ENCODE assay signal across 15 cellular contexts in the genomic region with DNA sequence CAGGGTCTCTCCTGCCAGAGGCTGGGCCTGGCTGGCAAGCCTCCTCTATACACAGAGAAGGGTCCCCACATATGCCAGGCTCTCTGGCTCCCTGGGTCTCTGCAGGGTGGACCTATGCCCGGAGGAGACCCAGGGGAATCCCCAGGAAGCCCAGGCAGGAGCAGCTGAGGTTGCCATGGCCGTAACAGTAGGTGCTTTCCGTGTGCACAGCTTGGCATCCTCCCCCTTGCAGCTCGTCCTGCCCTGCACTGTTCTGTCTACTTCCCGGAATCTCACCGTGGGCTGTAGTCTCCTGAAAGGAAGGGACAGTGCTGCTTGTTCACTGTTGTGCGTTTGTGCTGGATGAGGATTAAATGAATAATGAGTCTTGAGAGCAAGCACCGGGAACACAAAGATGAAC. TPM values are rescaled to one million over a fixed set of nuclear protein-coding genes. Genes with fewer than 3 reads are reported as not detected.
DNase-seq lines count a peak whose midpoint lies in the region; ATAC-seq, FAIRE-seq and TF ChIP-seq lines count a peak whose summit lies in the region.
"Had no signal": no experiment of that assay in that cellular context is flagged by ENCODE, and none has a peak within 500 bp of the region (broad histone marks: within the 10 kb centered on the region; RNA-seq: fewer than 3 reads in every experiment).

No MANE protein-coding gene starts in this region.

- H3K9me3 ChIP-seq in A549 = no peaks in the 10 kb centered on the region
- H3K9me3 ChIP-seq in heart left ventricle = no peaks in the 10 kb centered on the region
- no peaks in the 10 kb centered on the region for H3K9me3 ChIP-seq in PC-9 (ENCODE audit: insufficient read depth, low read depth)
- no peaks in the 10 kb centered on the region for H3K9me3 ChIP-seq in MM.1S (replicated peaks; ENCODE audit: insufficient read depth, low read length)

- no peak overlapping the region for H3K9ac ChIP-seq in MM.1S (ENCODE audit: low read length)

- H3F3A ChIP-seq in PC-9 (ENCODE audit: insufficient read depth, low read depth) (no peaks in the 10 kb centered on the region), MM.1S (ENCODE audit: insufficient read depth, low read length) (no peaks in the 10 kb centered on the region)

- CTCF ChIA-PET in A549 (lab: Yijun Ruan, JAX) (interaction anchor here (0.9 to 1.9 kb wide), 4 partner anchors 13 to 69 kb away, joined by 4 to 5 read pairs (median 4); partner anchors contain the start of gene DAPK2), PC-9 (lab: Charles Lee) (no interaction called here)

- no peaks in the 10 kb centered on the region for H4K20me1 ChIP-seq in PC-9 (ENCODE audit: insufficient read depth)
- no peaks in the 10 kb centered on the region for H4K20me1 ChIP-seq in MM.1S (ENCODE audit: insufficient read depth, low read length)

- ATAC-seq in A549 = peak; percentile 17 to 49; a peak in 3 of 6 replicates
- ATAC-seq in heart left ventricle = peak; percentile 12 to 48 (median 42)

- H3K27me3 ChIP-seq in heart left ventricle = no peaks in the 10 kb centered on the region
- H3K27me3 ChIP-seq in PC-9 (ENCODE audit: insufficient read depth, low read depth) = no peaks in the 10 kb centered on the region
- no peaks in the 10 kb centered on the region for H3K27me3 ChIP-seq in MM.1S (replicated peaks; ENCODE audit: insufficient read depth, low read length)

- no peak overlapping the region for H3K4me3 Mint-ChIP-seq in neural crest cell
- H3K4me3 Mint-ChIP-seq: central memory CD8-positive, alpha-beta T cell had no signal

- H3K4me3 ChIP-seq in A549 (no peak overlapping the region), heart left ventricle (no peak overlapping the region), PC-9 (no peak overlapping the region), MM.1S (ENCODE audit: low read length) (no peak overlapping the region)

- FAIRE-seq in A549 (lab: Jason Lieb, UNC) = no peak
- FAIRE-seq: endothelial cell of umbilical vein had no signal

- TF ChIP-seq POLR2A in A549 (IDR thresholded peaks at IDR 0.05; ENCODE audit: low read length) = no peak
- no peak for TF ChIP-seq POLR2A in heart left ventricle (IDR thresholded peaks at IDR 0.05)

- H3K4me2 ChIP-seq in A549 (no peak overlapping the region), PC-9 (no peak overlapping the region), MM.1S (ENCODE audit: low read depth, low read length) (no peak overlapping the region)

- H3K36me3 ChIP-seq in heart left ventricle = no peaks in the 10 kb centered on the region
- H3K36me3 ChIP-seq in PC-9 (ENCODE audit: low read depth) = no peaks in the 10 kb centered on the region
- H3K36me3 ChIP-seq in MM.1S (replicated peaks; ENCODE audit: insufficient read depth, low read length) = no peaks in the 10 kb centered on the region

- peaks cover 10% of the 10 kb centered on the region for H3K4me1 Mint-ChIP-seq in neural crest cell

- no peak overlapping the region for H2AFZ ChIP-seq in PC-9
- no peak overlapping the region for H2AFZ ChIP-seq in MM.1S (ENCODE audit: low read length)

- DNase-seq in A549 (ENCODE audit: low read depth in 1 of 2, low spot score in 1 of 2) (no peak), NCI-H226 (peak; percentile 26), heart left ventricle (peak in 1 of 5 donors; percentile 24), neural crest cell (ENCODE audit: low read depth, low spot score) (no peak), PC-9 (no peak), MM.1S (no peak), NCI-H128 (lab: John Stamatoyannopoulos, UW; ENCODE audit: unreplicated experiment) (no peak), KBM-7 (no peak)
- DNase-seq: DMS153; islet precursor cell; Karpas-422; NCI-H2029; NK-92 treated with Interleukin-12 subunit alpha and Interleukin-12 subunit beta, amount 100 ng/mL, for 24 hours had no signal

- WGBS in A549 (ENCODE audit: missing lambda C conversion rate) = 73% methylated on average over 6 of the region's 8 CpGs
- WGBS in heart left ventricle, 4 donors = 16 to 38% (median 24%) methylated on average over 5 to 8 of the region's 8 CpGs

- intact Hi-C loops in heart left ventricle (cut with DNase I) (loop anchor here in 1 of 10 donors (10.0 kb wide), 1 partner anchor 46 kb away; the partner anchor contains the start of gene DAPK2), PC-9 (cut with micrococcal nuclease; ENCODE audit: unreplicated experiment) (no loop called here)

- H3K9me2 ChIP-seq in PC-9 (ENCODE audit: insufficient read depth) = no peaks in the 10 kb centered on the region
- H3K9me2 ChIP-seq in MM.1S (replicated peaks; ENCODE audit: insufficient read depth, low read length) = no peaks in the 10 kb centered on the region

- in situ Hi-C loops in KBM-7 (cut with MboI; ENCODE audit: low pct_unique_long_range_greater_than_20kb, low sequenced_read_pairs) = no loop called here

- TF ChIP-seq EP300 in A549 (IDR thresholded peaks at IDR 0.05) = no peak

- no peaks in the 10 kb centered on the region for H3K27me3 Mint-ChIP-seq in neural crest cell (ENCODE audit: low read depth)
- H3K27me3 Mint-ChIP-seq: central memory CD8-positive, alpha-beta T cell had no signal

- H3K9me3 Mint-ChIP-seq in neural crest cell = no peaks in the 10 kb centered on the region
- H3K9me3 Mint-ChIP-seq: central memory CD8-positive, alpha-beta T cell had no signal

- POLR2A ChIA-PET in A549 (lab: Yijun Ruan, JAX) = no interaction called here
- POLR2A ChIA-PET in PC-9 (lab: Charles Lee; ENCODE audit: unreplicated experiment) = no interaction called here

- H3K4me1 ChIP-seq in A549 (peaks cover 4% of the 10 kb centered on the region; the same call in 1 of the 3 replicates), heart left ventricle (peaks cover 10 to 55% (median 31%) of the 10 kb centered on the region in 12 donors), PC-9 (replicated peaks; ENCODE audit: insufficient read depth) (no peaks in the 10 kb centered on the region), MM.1S (ENCODE audit: low read length) (no peaks in the 10 kb centered on the region)

- no TSS peak for BruUV-seq in PC-9 (replicated peaks; lab: Mats Ljungman, UMichigan)

- H3K27ac Mint-ChIP-seq in neural crest cell (ENCODE audit: unreplicated experiment) = peak overlapping the region; percentile 67

- no peak for TF ChIP-seq RAD21 in A549 (conservative IDR thresholded peaks at IDR 0.05 in 1 of 2, IDR thresholded peaks at IDR 0.05 in 1 of 2)

- H3K79me2 ChIP-seq in PC-9 (ENCODE audit: low read depth) (no peaks in the 10 kb centered on the region), MM.1S (ENCODE audit: low read length) (no peaks in the 10 kb centered on the region)

- H3K27ac ChIP-seq in A549 = no peak overlapping the region
- H3K27ac ChIP-seq in heart left ventricle = peak overlapping the region in 9 of 12 donors; percentile 12 to 67 (median 54)
- no peak overlapping the region for H3K27ac ChIP-seq in PC-9
- H3K27ac ChIP-seq in MM.1S (ENCODE audit: low read length) = no peak overlapping the region

- H3K36me3 Mint-ChIP-seq in neural crest cell (ENCODE audit: low read depth) = no peaks in the 10 kb centered on the region

- no peak for TF ChIP-seq CTCF in A549 (IDR thresholded peaks at IDR 0.05)
- TF ChIP-seq CTCF in heart left ventricle (IDR thresholded peaks at IDR 0.05) = no peak
- TF ChIP-seq CTCF in neural crest cell (conservative IDR thresholded peaks at IDR 0.05) = no peak
- no peak for TF ChIP-seq CTCF in PC-9 (conservative IDR thresholded peaks at IDR 0.05)
- TF ChIP-seq CTCF in MM.1S (IDR thresholded peaks at IDR 0.05; ENCODE audit: low read length) = no peak

TF ChIP-seq in A549, 52 proteins besides CTCF, POLR2A, EP300 and RAD21 (continues in another document):
- TF ChIP-seq CBX2 (IDR thresholded peaks at IDR 0.05; ENCODE audit: borderline replicate concordance, low read depth) (no peak), SMC3 (IDR thresholded peaks at IDR 0.05) (no peak), HOXB13 (CRISPR knock-in tag; IDR thresholded peaks at IDR 0.05; ENCODE audit: low read depth) (no peak), PHF8 (IDR thresholded peaks at IDR 0.05; ENCODE audit: borderline replicate concordance, low read depth) (no peak), MYC (IDR thresholded peaks at IDR 0.05; ENCODE audit: borderline replicate concordance, low read length) (no peak), EHMT2 (IDR thresholded peaks at IDR 0.05; ENCODE audit: low read depth) (no peak), FOXS1 (CRISPR knock-in tag; IDR thresholded peaks at IDR 0.05) (no peak), GATA3 (IDR thresholded peaks at IDR 0.05; ENCODE audit: borderline replicate concordance) (no peak), CEBPB (IDR thresholded peaks at IDR 0.05) (no peak), ELK1 (IDR thresholded peaks at IDR 0.05; ENCODE audit: low read depth, low read length) (no peak), SREBF2 (IDR thresholded peaks at IDR 0.05) (no peak), HOXA7 (CRISPR knock-in tag; IDR thresholded peaks at IDR 0.05) (no peak), KDM5A (IDR thresholded peaks at IDR 0.05) (no peak), E2F6 (IDR thresholded peaks at IDR 0.05; ENCODE audit: borderline replicate concordance, low read depth) (no peak), CBX8 (IDR thresholded peaks at IDR 0.05) (no peak)

RNA-seq across cellular contexts. Expression of gene DAPK2, which starts 47.8 kb away (rescaled TPM):
- polyA plus RNA-seq in A549 (2011; rRNA removed) (4.2 and 4.8 TPM in 2 replicates), A549 (2017; fragmentation: RNase III; extraction: RNeasy Plus Mini Kit Qiagen cat#74134 plus additional on column Dnase treatment) (3.1 to 4.3 TPM (median 3.4 TPM) in 3 replicates), heart left ventricle (10 to 100 TPM; 24.6 to 30.9 TPM)
- 4.5 and 5.5 TPM in 2 replicates for polyA plus RNA-seq in A549 (2012; cell fraction: cytosol; rRNA removed)
- polyA plus RNA-seq in A549 (2012; cell fraction: nucleus; rRNA removed) = 7.6 and 9.2 TPM in 2 replicates
- polyA minus RNA-seq in A549 (2011; rRNA and poly(A)+ RNA removed) = 3.4 and 4.8 TPM in 2 replicates
- total RNA-seq in heart left ventricle (10 to 100 TPM; 20.4 to 56.2 (median 26.4) TPM), neural crest cell (8.5 and 8.8 TPM in 2 replicates), PC-9 (2021) (11.0 and 19.6 TPM in 2 replicates)

Comparison
In these comparisons a context has a peak if more than half of its experiments do, and no peak if none do; other contexts are left out.
1. H3K27ac ChIP-seq: peak in heart left ventricle (9 of 12); none in A549 (0 of 2), PC-9 (single experiment) and MM.1S (single experiment).